Comparison of ENCODE assay signal across 8 cellular contexts in genomic region chr4:79917246-79917645, GRCh38.
DNase-seq lines count a peak whose midpoint lies in the region; ATAC-seq and TF ChIP-seq lines count a peak whose summit lies in the region.

No MANE protein-coding gene starts in this region.

- DNase-seq in CD4-positive, alpha-beta T cell: peak; percentile 9 to 38 (median 18)
- DNase-seq in GM19240 (ENCODE audit: insufficient read length, low spot score) (peak; percentile 5), SIG-M5 treated with dmso at 0.1 percent for 504 hours (lab: John Stamatoyannopoulos, UW; ENCODE audit: unreplicated experiment) (peak; percentile 56), immature natural killer cell (peak; percentile 1 to 10 (median 6)), NCI-H2196 treated with DMSO at 0.1 percent for 48 hours (lab: John Stamatoyannopoulos, UW; ENCODE audit: unreplicated experiment) (no peak)
- DNase-seq in activated naive CD8-positive, alpha-beta T cell treated with anti-CD3 and anti-CD28 coated beads for 36 hours: peak; percentile 49
- DNase-seq in stimulated activated CD8-positive, alpha-beta memory T cell treated with anti-CD3 and anti-CD28 coated beads, Interleukin-4, amount 100 ng/mL, for 48 hours: peak; percentile 54

- no peak for ATAC-seq in CD4-positive, alpha-beta T cell (ENCODE audit: poor library complexity)
- ATAC-seq in HG03432 (IDR thresholded peaks at IDR 0.05; ENCODE audit: unreplicated experiment): peak; percentile 90

- POLR2A ChIA-PET in CD4-positive, alpha-beta T cell (lab: Charles Lee): no interaction called here

- no peaks in the 10 kb centered on the region for H3K36me3 Mint-ChIP-seq in CD4-positive, alpha-beta T cell (ENCODE audit: low read depth)
- no peaks in the 10 kb centered on the region for H3K36me3 Mint-ChIP-seq in activated naive CD8-positive, alpha-beta T cell treated with anti-CD3 and anti-CD28 coated beads for 36 hours
- H3K36me3 Mint-ChIP-seq in immature natural killer cell: no peaks in the 10 kb centered on the region

- no peak overlapping the region for H3K27ac ChIP-seq in CD4-positive, alpha-beta T cell (ENCODE audit: low read depth, low read length)

- no peaks in the 10 kb centered on the region for H3K27me3 ChIP-seq in CD4-positive, alpha-beta T cell (ENCODE audit: control insufficient read depth, insufficient read depth, low read length)

- no peaks in the 10 kb centered on the region for H3K9me3 ChIP-seq in CD4-positive, alpha-beta T cell (ENCODE audit: control insufficient read depth, low read length)

- intact Hi-C loops in CD4-positive, alpha-beta T cell (cut with DNase I, micrococcal nuclease): loop anchor here in 1 of 2 experiments (1.0 kb wide), 1 partner anchor 298 kb away; no protein-coding TSS in a partner anchor

- TF ChIP-seq CTCF in CD4-positive, alpha-beta T cell (IDR thresholded peaks at IDR 0.05): peak; percentile 60

- no peaks in the 10 kb centered on the region for H3K9me3 Mint-ChIP-seq in CD4-positive, alpha-beta T cell
- no peaks in the 10 kb centered on the region for H3K9me3 Mint-ChIP-seq in activated naive CD8-positive, alpha-beta T cell treated with anti-CD3 and anti-CD28 coated beads for 36 hours
- H3K9me3 Mint-ChIP-seq in immature natural killer cell: no peaks in the 10 kb centered on the region

- H3K4me1 Mint-ChIP-seq in CD4-positive, alpha-beta T cell (ENCODE audit: low read depth): peaks cover 10% of the 10 kb centered on the region
- H3K4me1 Mint-ChIP-seq in activated naive CD8-positive, alpha-beta T cell treated with anti-CD3 and anti-CD28 coated beads for 36 hours: peaks cover 8% of the 10 kb centered on the region
- H3K4me1 Mint-ChIP-seq in immature natural killer cell: peaks cover 10 to 16% of the 10 kb centered on the region in 2 donors

- H3K27ac Mint-ChIP-seq in CD4-positive, alpha-beta T cell: no peak overlapping the region
- H3K27ac Mint-ChIP-seq in activated naive CD8-positive, alpha-beta T cell treated with anti-CD3 and anti-CD28 coated beads for 36 hours: no peak overlapping the region
- H3K27ac Mint-ChIP-seq in immature natural killer cell: no peak overlapping the region

- CTCF ChIA-PET in CD4-positive, alpha-beta T cell (lab: Charles Lee): interaction anchor here (0.7 to 1.2 kb wide), 4 partner anchors 149 to 299 kb away, joined by 3 to 5 read pairs (median 4); no protein-coding TSS in a partner anchor

- H3K4me3 Mint-ChIP-seq in CD4-positive, alpha-beta T cell: no peak overlapping the region
- H3K4me3 Mint-ChIP-seq in activated naive CD8-positive, alpha-beta T cell treated with anti-CD3 and anti-CD28 coated beads for 36 hours: no peak overlapping the region
- H3K4me3 Mint-ChIP-seq in immature natural killer cell: no peak overlapping the region

- no peaks in the 10 kb centered on the region for H3K27me3 Mint-ChIP-seq in CD4-positive, alpha-beta T cell
- no peaks in the 10 kb centered on the region for H3K27me3 Mint-ChIP-seq in activated naive CD8-positive, alpha-beta T cell treated with anti-CD3 and anti-CD28 coated beads for 36 hours
- peaks cover 0 to 1% (median 0%) of the 10 kb centered on the region in 3 donors for H3K27me3 Mint-ChIP-seq in immature natural killer cell (ENCODE audit: low read depth in 3 of 3)
